Comparison of ENCODE assay signal across 8 cellular contexts in genomic region chr3:61181874-61182273, GRCh38.
DNase-seq lines count a peak whose midpoint lies in the region; ATAC-seq and TF ChIP-seq lines count a peak whose summit lies in the region.

No MANE protein-coding gene starts in this region.

- H3K27ac Mint-ChIP-seq in memory B cell (peak overlapping the region; percentile 24), endodermal cell (no peak overlapping the region)

- H3K9me3 ChIP-seq in RWPE2 (ENCODE audit: severe bottlenecking) (no peaks in the 10 kb centered on the region), endodermal cell (ENCODE audit: control insufficient read depth, low read length) (no peaks in the 10 kb centered on the region)

- 94% methylated on average over 2 of the region's 2 CpGs; no CpG with 5 or more reads in 1 of the 2 experiments for WGBS in endodermal cell (ENCODE audit: insufficient coverage in 1 of 2, insufficient read length in 1 of 2), 2 experiments

- H3K36me3 Mint-ChIP-seq in memory B cell: peaks cover 2% of the 10 kb centered on the region
- no peaks in the 10 kb centered on the region for H3K36me3 Mint-ChIP-seq in endodermal cell (ENCODE audit: low read depth)

- H3K4me3 Mint-ChIP-seq in memory B cell: no peak overlapping the region
- no peak overlapping the region for H3K4me3 Mint-ChIP-seq in endodermal cell

- ATAC-seq in GM19023 (IDR thresholded peaks at IDR 0.05; ENCODE audit: unreplicated experiment): peak; percentile 92
- ATAC-seq in HG03045 (IDR thresholded peaks at IDR 0.05; ENCODE audit: unreplicated experiment): peak; percentile 95
- ATAC-seq in RWPE2 (ENCODE audit: low read depth): peak; percentile 98
- ATAC-seq in memory B cell (ENCODE audit: low read depth): peak; percentile 73

- H3K9ac ChIP-seq in endodermal cell (ENCODE audit: extremely low read depth, low read length, poor library complexity, severe bottlenecking): no peak overlapping the region

- H3K4me3 ChIP-seq in RWPE2 (ENCODE audit: severe bottlenecking) (no peak overlapping the region), endodermal cell (ENCODE audit: low read length) (no peak overlapping the region)

- H3K27ac ChIP-seq in RWPE2 (ENCODE audit: poor library complexity, severe bottlenecking) (no peak overlapping the region), caudate nucleus (ENCODE audit: low read depth, low read length) (no peak overlapping the region), endodermal cell (ENCODE audit: low read depth, low read length) (no peak overlapping the region)

- TF ChIP-seq CTCF in RWPE2 (IDR thresholded peaks at IDR 0.05; ENCODE audit: poor library complexity, severe bottlenecking) (no peak), endodermal cell (conservative IDR thresholded peaks at IDR 0.05) (no peak)

- H3K4me1 Mint-ChIP-seq in memory B cell: peaks cover 23% of the 10 kb centered on the region
- H3K4me1 Mint-ChIP-seq in endodermal cell: peaks cover 12% of the 10 kb centered on the region

- H3K27me3 Mint-ChIP-seq in memory B cell (no peaks in the 10 kb centered on the region), endodermal cell (ENCODE audit: insufficient read depth) (no peaks in the 10 kb centered on the region)

- DNase-seq in A172 (ENCODE audit: low spot score): peak; percentile 30
- no peak for DNase-seq in RWPE2 (ENCODE audit: low spot score)
- no peak for DNase-seq in memory B cell (ENCODE audit: low spot score in 2 of 2)
- no peak for DNase-seq in SW 1271 (lab: John Stamatoyannopoulos, UW)
- DNase-seq in caudate nucleus (lab: John Stamatoyannopoulos, UW): no peak
- DNase-seq in endodermal cell: no peak

- H3K4me1 ChIP-seq in RWPE2 (ENCODE audit: insufficient read depth, poor library complexity, severe bottlenecking): peaks cover 8% of the 10 kb centered on the region
- no peaks in the 10 kb centered on the region for H3K4me1 ChIP-seq in endodermal cell (ENCODE audit: control insufficient read depth, insufficient read depth, low read length)

- H3K9me3 Mint-ChIP-seq in memory B cell (no peaks in the 10 kb centered on the region), endodermal cell (no peaks in the 10 kb centered on the region)

- H3K27me3 ChIP-seq in RWPE2 (ENCODE audit: insufficient read depth, poor library complexity, severe bottlenecking): no peaks in the 10 kb centered on the region
- no peaks in the 10 kb centered on the region for H3K27me3 ChIP-seq in endodermal cell (ENCODE audit: control insufficient read depth, insufficient read depth, low read length, poor library complexity, severe bottlenecking)

- H3K36me3 ChIP-seq in RWPE2 (ENCODE audit: low read depth) (no peaks in the 10 kb centered on the region), endodermal cell (ENCODE audit: control insufficient read depth, insufficient read depth, low read length) (no peaks in the 10 kb centered on the region)
